1 cellular context compared by ENCODE assay signal in genomic region chr10:100004805-100005510, GRCh38.
A peak's percentile ranks its signal among the peaks of the same experiment; 100 is the strongest.
TF ChIP-seq lines count a peak whose summit lies in the region.

No MANE protein-coding gene starts in this region.

TF ChIP-seq in K562, 482 proteins besides CTCF, POLR2A, EP300 and RAD21:
- no peak for TF ChIP-seq SIN3A (IDR thresholded peaks at IDR 0.05; ENCODE audit: borderline replicate concordance in 2 of 2, control insufficient read depth in 1 of 2, low read depth in 2 of 2, low read length in 2 of 2)
- no peak for TF ChIP-seq KDM2B (CRISPR knock-in tag; IDR thresholded peaks at IDR 0.05)
- TF ChIP-seq ZNF316 (IDR thresholded peaks at IDR 0.05): peak; percentile 34; the same call in 1 of the 2 replicates
- TF ChIP-seq ZNF609 (CRISPR knock-in tag; IDR thresholded peaks at IDR 0.05; ENCODE audit: borderline replicate concordance): no peak
